1 cellular context compared by ENCODE assay signal in genomic region chr15:40859206-40859851, GRCh38.
TF ChIP-seq lines count a peak whose summit lies in the region.

No MANE protein-coding gene starts in this region.

TF ChIP-seq in SK-N-SH, 30 proteins besides CTCF, POLR2A, EP300 and RAD21 (continued from another document):
- no peak for TF ChIP-seq TAF1 (IDR thresholded peaks at IDR 0.05; ENCODE audit: borderline replicate concordance, low read depth, low read length)
- no peak for TF ChIP-seq RCOR1 (IDR thresholded peaks at IDR 0.05; ENCODE audit: low read length)
- no peak for TF ChIP-seq USF2 (IDR thresholded peaks at IDR 0.05; ENCODE audit: borderline replicate concordance, low read depth, low read length)
